23 cellular contexts compared by ENCODE assay signal in the genomic region with DNA sequence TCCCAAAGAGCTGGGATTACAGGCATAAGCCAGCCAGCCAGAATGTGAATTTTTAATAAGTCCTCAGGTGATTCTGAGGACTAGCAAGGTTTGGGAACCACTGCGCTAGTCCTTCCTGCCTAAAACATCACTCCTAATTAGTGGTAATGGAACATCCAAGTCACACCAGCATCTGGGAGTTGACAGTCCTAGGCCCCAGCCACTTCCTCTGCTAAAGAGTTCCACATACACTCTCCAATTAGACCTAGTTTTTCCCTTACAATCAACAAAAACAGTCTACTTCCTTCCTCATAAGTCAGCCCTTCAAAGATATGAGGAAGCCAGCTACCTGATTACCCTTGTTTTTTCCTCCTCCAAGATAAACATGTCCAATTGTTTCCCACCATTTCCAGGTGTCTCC.
DNase-seq lines count a peak whose midpoint lies in the region; ATAC-seq and TF ChIP-seq lines count a peak whose summit lies in the region.
"Had no signal": no experiment of that assay in that cellular context is flagged by ENCODE, and none has a peak within 500 bp of the region (broad histone marks: within the 10 kb centered on the region; RNA-seq: fewer than 3 reads in every experiment).

No MANE protein-coding gene starts in this region.

- no peak overlapping the region for H3K4me3 ChIP-seq in PC-3 (ENCODE audit: low read length)
- H3K4me3 ChIP-seq: dorsolateral prefrontal cortex, SJSA1, tibial artery had no signal

- TF ChIP-seq CTCF in PC-3 (conservative IDR thresholded peaks at IDR 0.05; ENCODE audit: low read depth, low read length) = no peak

- POLR2A ChIA-PET in PC-3 (lab: Charles Lee; ENCODE audit: unreplicated experiment) = no interaction called here

- H4K20me1 ChIP-seq in PC-3 (ENCODE audit: low read length) = no peaks in the 10 kb centered on the region

- H3K79me2 ChIP-seq in PC-3 (ENCODE audit: low read length) = no peaks in the 10 kb centered on the region

- intact Hi-C loops in activated CD4-positive, alpha-beta T cell treated with anti-CD3 and anti-CD28 coated beads, Interleukin-2, amount 10 ng/mL, durations not matched to agents 24 days and 14 days (cut with micrococcal nuclease) = no loop called here
- intact Hi-C loops in activated T-helper 1 cell treated with anti-CD3 and anti-CD28 coated beads, Interleukin-12 subunit alpha, Interleukin-12 subunit beta, Interleukin-2, Interleukin-4 antibody, amounts not matched to agents 30 ng/mL and 10 ng/mL and 1 ng/mL, durations not matched to agents 14 hours and 24 hours and 36 hours (cut with micrococcal nuclease) = no loop called here
- intact Hi-C loops in PC-3 (cut with micrococcal nuclease) = no loop called here

- no peak overlapping the region for H3K9ac ChIP-seq in PC-3 (ENCODE audit: low read length)

- peaks cover 61% of the 10 kb centered on the region for H3K36me3 Mint-ChIP-seq in activated CD4-positive, alpha-beta T cell treated with anti-CD3 and anti-CD28 coated beads, Interleukin-2, amount 10 ng/mL, durations not matched to agents 24 days and 14 days (ENCODE audit: low read depth)
- H3K36me3 Mint-ChIP-seq in activated T-helper 1 cell treated with anti-CD3 and anti-CD28 coated beads, Interleukin-12 subunit alpha, Interleukin-12 subunit beta, Interleukin-2, Interleukin-4 antibody, amounts not matched to agents 30 ng/mL and 10 ng/mL and 1 ng/mL, durations not matched to agents 14 hours and 24 hours and 36 hours (ENCODE audit: low read depth) = peaks cover 67% of the 10 kb centered on the region
- H3K36me3 Mint-ChIP-seq in natural killer cell treated with Interleukin-12 subunit alpha and Interleukin-12 subunit beta and Interleukin-15 and Interleukin-18, amount 100 ng/mL, for 72 hours = peaks cover 16% of the 10 kb centered on the region

- peaks cover 49% of the 10 kb centered on the region for H3K4me1 Mint-ChIP-seq in activated CD4-positive, alpha-beta T cell treated with anti-CD3 and anti-CD28 coated beads, Interleukin-2, amount 10 ng/mL, durations not matched to agents 24 days and 14 days
- H3K4me1 Mint-ChIP-seq in activated T-helper 1 cell treated with anti-CD3 and anti-CD28 coated beads, Interleukin-12 subunit alpha, Interleukin-12 subunit beta, Interleukin-2, Interleukin-4 antibody, amounts not matched to agents 30 ng/mL and 10 ng/mL and 1 ng/mL, durations not matched to agents 14 hours and 24 hours and 36 hours (ENCODE audit: low read depth) = peaks cover 71% of the 10 kb centered on the region
- H3K4me1 Mint-ChIP-seq in natural killer cell treated with Interleukin-12 subunit alpha and Interleukin-12 subunit beta and Interleukin-15 and Interleukin-18, amount 100 ng/mL, for 72 hours (ENCODE audit: low read depth in 2 of 2) = peaks cover 56 to 63% of the 10 kb centered on the region in 2 donors

- no peaks in the 10 kb centered on the region for H3F3A ChIP-seq in PC-3 (ENCODE audit: low read length, unreplicated experiment)

- DNase-seq in activated CD4-positive, alpha-beta T cell treated with anti-CD3 and anti-CD28 coated beads, Interleukin-2, amount 10 ng/mL, durations not matched to agents 24 days and 14 days = no peak
- DNase-seq in activated CD4-positive, alpha-beta T cell treated with anti-CD3 and anti-CD28 coated beads for 48 hours = no peak
- DNase-seq in GF-D8 (lab: John Stamatoyannopoulos, UW) = peak; percentile 5
- DNase-seq in activated T-helper 1 cell treated with anti-CD3 and anti-CD28 coated beads, Interleukin-12 subunit alpha, Interleukin-12 subunit beta, Interleukin-2, Interleukin-4 antibody, amounts not matched to agents 30 ng/mL and 10 ng/mL and 1 ng/mL, durations not matched to agents 14 hours and 24 hours and 36 hours (ENCODE audit: low spot score) = no peak
- no peak for DNase-seq in natural killer cell treated with Interleukin-12 subunit alpha and Interleukin-12 subunit beta and Interleukin-15 and Interleukin-18, amount 100 ng/mL, for 72 hours (ENCODE audit: low spot score)
- DNase-seq in hypothalamus (lab: John Stamatoyannopoulos, UW) = no peak
- DNase-seq in PC-3 = no peak
- DNase-seq: activated CD4-positive, CD25-positive, alpha-beta regulatory T cell; aorta; BE2C; dorsolateral prefrontal cortex; H7; head of caudate nucleus; left cardiac atrium; NCI-H1417; NCI-H526; small intestine; stimulated activated naive CD4-positive, alpha-beta T cell treated with Interleukin-2 at 50 U/mL for 16 hours; tibial artery had no signal

- ATAC-seq in natural killer cell treated with Interleukin-12 subunit alpha and Interleukin-12 subunit beta and Interleukin-15 and Interleukin-18, amount 100 ng/mL, for 72 hours = no peak
- ATAC-seq in PC-3 (no peak), GM18873 (IDR thresholded peaks at IDR 0.05; ENCODE audit: low FRiP score, unreplicated experiment) (no peak)
- ATAC-seq: left cardiac atrium had no signal

- no peaks in the 10 kb centered on the region for H3K9me3 Mint-ChIP-seq in activated CD4-positive, alpha-beta T cell treated with anti-CD3 and anti-CD28 coated beads, Interleukin-2, amount 10 ng/mL, durations not matched to agents 24 days and 14 days
- no peaks in the 10 kb centered on the region for H3K9me3 Mint-ChIP-seq in activated T-helper 1 cell treated with anti-CD3 and anti-CD28 coated beads, Interleukin-12 subunit alpha, Interleukin-12 subunit beta, Interleukin-2, Interleukin-4 antibody, amounts not matched to agents 30 ng/mL and 10 ng/mL and 1 ng/mL, durations not matched to agents 14 hours and 24 hours and 36 hours
- no peaks in the 10 kb centered on the region for H3K9me3 Mint-ChIP-seq in natural killer cell treated with Interleukin-12 subunit alpha and Interleukin-12 subunit beta and Interleukin-15 and Interleukin-18, amount 100 ng/mL, for 72 hours
- H3K9me3 Mint-ChIP-seq: activated T-helper 2 cell treated with anti-CD3 and anti-CD28 coated beads, Interferon-gamma antibody, Interleukin-2, Interleukin-4, amounts not matched to agents 10 μg/mL and 5 μg/mL and 100 μg/mL, durations not matched to agents 14 hours and 24 hours and 36 hours; memory B cell had no signal

- H3K9me2 ChIP-seq in PC-3 (replicated peaks; ENCODE audit: low read length) = no peaks in the 10 kb centered on the region

- CTCF ChIA-PET in PC-3 (lab: Charles Lee) = no interaction called here

- H3K4me3 Mint-ChIP-seq in activated CD4-positive, alpha-beta T cell treated with anti-CD3 and anti-CD28 coated beads, Interleukin-2, amount 10 ng/mL, durations not matched to agents 24 days and 14 days = no peak overlapping the region
- no peak overlapping the region for H3K4me3 Mint-ChIP-seq in activated T-helper 1 cell treated with anti-CD3 and anti-CD28 coated beads, Interleukin-12 subunit alpha, Interleukin-12 subunit beta, Interleukin-2, Interleukin-4 antibody, amounts not matched to agents 30 ng/mL and 10 ng/mL and 1 ng/mL, durations not matched to agents 14 hours and 24 hours and 36 hours
- H3K4me3 Mint-ChIP-seq in natural killer cell treated with Interleukin-12 subunit alpha and Interleukin-12 subunit beta and Interleukin-15 and Interleukin-18, amount 100 ng/mL, for 72 hours = no peak overlapping the region
- H3K4me3 Mint-ChIP-seq: memory B cell had no signal

- H3K27ac ChIP-seq in PC-3 (ENCODE audit: low read length) = no peak overlapping the region
- H3K27ac ChIP-seq: SJSA1, tibial artery had no signal

- no TSS peak for BruUV-seq in PC-3 (replicated peaks; lab: Mats Ljungman, UMichigan)

- H3K9me3 ChIP-seq in PC-3 (ENCODE audit: low read length) = no peaks in the 10 kb centered on the region
- H3K9me3 ChIP-seq: BE2C, SJSA1, tibial artery had no signal

- H3K4me2 ChIP-seq in PC-3 (ENCODE audit: low read length) = no peak overlapping the region

- H3K4me1 ChIP-seq in PC-3 (ENCODE audit: insufficient read depth, low read length) = no peaks in the 10 kb centered on the region
- H3K4me1 ChIP-seq: BE2C had no signal

- no peaks in the 10 kb centered on the region for H3K36me3 ChIP-seq in PC-3 (ENCODE audit: low read depth, low read length)
- H3K36me3 ChIP-seq: BE2C had no signal

- no peaks in the 10 kb centered on the region for H3K27me3 Mint-ChIP-seq in activated CD4-positive, alpha-beta T cell treated with anti-CD3 and anti-CD28 coated beads, Interleukin-2, amount 10 ng/mL, durations not matched to agents 24 days and 14 days
- H3K27me3 Mint-ChIP-seq in activated T-helper 1 cell treated with anti-CD3 and anti-CD28 coated beads, Interleukin-12 subunit alpha, Interleukin-12 subunit beta, Interleukin-2, Interleukin-4 antibody, amounts not matched to agents 30 ng/mL and 10 ng/mL and 1 ng/mL, durations not matched to agents 14 hours and 24 hours and 36 hours (ENCODE audit: insufficient read depth) = no peaks in the 10 kb centered on the region
- H3K27me3 Mint-ChIP-seq in natural killer cell treated with Interleukin-12 subunit alpha and Interleukin-12 subunit beta and Interleukin-15 and Interleukin-18, amount 100 ng/mL, for 72 hours = no peaks in the 10 kb centered on the region
- H3K27me3 Mint-ChIP-seq: memory B cell had no signal

- peak overlapping the region; percentile 55 for H3K27ac Mint-ChIP-seq in activated CD4-positive, alpha-beta T cell treated with anti-CD3 and anti-CD28 coated beads, Interleukin-2, amount 10 ng/mL, durations not matched to agents 24 days and 14 days
- peak overlapping the region; percentile 74 for H3K27ac Mint-ChIP-seq in activated T-helper 1 cell treated with anti-CD3 and anti-CD28 coated beads, Interleukin-12 subunit alpha, Interleukin-12 subunit beta, Interleukin-2, Interleukin-4 antibody, amounts not matched to agents 30 ng/mL and 10 ng/mL and 1 ng/mL, durations not matched to agents 14 hours and 24 hours and 36 hours
- peak overlapping the region; percentile 38 to 56 for H3K27ac Mint-ChIP-seq in natural killer cell treated with Interleukin-12 subunit alpha and Interleukin-12 subunit beta and Interleukin-15 and Interleukin-18, amount 100 ng/mL, for 72 hours
- H3K27ac Mint-ChIP-seq: activated T-helper 2 cell treated with anti-CD3 and anti-CD28 coated beads, Interferon-gamma antibody, Interleukin-2, Interleukin-4, amounts not matched to agents 10 μg/mL and 5 μg/mL and 100 μg/mL, durations not matched to agents 14 hours and 24 hours and 36 hours; memory B cell had no signal

- H3K27me3 ChIP-seq in PC-3 (ENCODE audit: low read length) = no peaks in the 10 kb centered on the region
- H3K27me3 ChIP-seq: BE2C, dorsolateral prefrontal cortex, SJSA1, tibial artery had no signal

- H2AFZ ChIP-seq in PC-3 (ENCODE audit: low read length) = no peak overlapping the region
